Comparison of ENCODE assay signal across 8 cellular contexts in genomic region chr3:183116051-183116614, GRCh38. TPM values are rescaled to one million over a fixed set of nuclear protein-coding genes. Genes with fewer than 3 reads are reported as not detected.
A peak's percentile ranks its signal among the peaks of the same experiment; 100 is the strongest.
DNase-seq lines count a peak whose midpoint lies in the region; ATAC-seq and TF ChIP-seq lines count a peak whose summit lies in the region.

No MANE protein-coding gene starts in this region.

- no peak for TF ChIP-seq POLR2A in heart left ventricle (IDR thresholded peaks at IDR 0.05)

- 1 to 7% (median 3%) methylated on average over 9 to 25 of the region's 25 CpGs for WGBS in heart left ventricle, 4 donors

- ATAC-seq in heart left ventricle (peak in 3 of 4 donors; percentile 62 to 73 (median 67)), HG03196 (IDR thresholded peaks at IDR 0.05; ENCODE audit: unreplicated experiment) (peak; percentile 83), esophagus mucosa (peak; percentile 89)

- H3K4me3 ChIP-seq in heart left ventricle: peak overlapping the region in 10 of 12 donors; percentile 9 to 38 (median 24)

- H3K27me3 ChIP-seq in heart left ventricle: peaks cover 0 to 58% (median 11%) of the 10 kb centered on the region in 9 donors

- DNase-seq in heart left ventricle: no peak
- no peak for DNase-seq in cardiac septum (ENCODE audit: low spot score)
- DNase-seq in NCI-H460 (ENCODE audit: extremely low read depth, low read depth): peak; percentile 17
- peak; percentile 20 for DNase-seq in activated CD8-positive, alpha-beta memory T cell treated with anti-CD3 and anti-CD28 coated beads, Interleukin-2, amount 50 U/mL, for 24 hours (ENCODE audit: extremely low read depth)
- peak; percentile 75 for DNase-seq in putamen (ENCODE audit: low spot score)
- DNase-seq in AG08396 (ENCODE audit: low spot score): no peak

- H3K9me3 ChIP-seq in heart left ventricle: no peaks in the 10 kb centered on the region

- no peak for TF ChIP-seq CTCF in heart left ventricle (IDR thresholded peaks at IDR 0.05)

- peaks cover 0 to 11% (median 0%) of the 10 kb centered on the region in 12 donors for H3K4me1 ChIP-seq in heart left ventricle

- intact Hi-C loops in heart left ventricle (cut with DNase I): no loop called here
- intact Hi-C loops in cardiac septum (cut with DNase I): no loop called here

- H3K27ac ChIP-seq in heart left ventricle: no peak overlapping the region

- H3K36me3 ChIP-seq in heart left ventricle: no peaks in the 10 kb centered on the region

RNA-seq across cellular contexts. Expression of gene MCCC1, which starts 16.8 kb away (rescaled TPM):
- total RNA-seq in heart left ventricle (10 to 100 TPM; 33.0 to 58.4 (median 50.9) TPM), cardiac septum (32.5 TPM), esophagus mucosa (29.0 TPM)
- polyA plus RNA-seq in heart left ventricle: 10 to 100 TPM; 32.8 to 47.5 TPM
- 4.6 and 6.2 TPM in 2 replicates for total RNA-seq in NCI-H460 (2014; rRNA removed; shearing (Covaris generic))
- 5.5 and 7.7 TPM in 2 replicates for polyA plus RNA-seq in NCI-H460 (2014; cell fraction: nucleus; rRNA removed)

RNA-seq across cellular contexts. Expression of gene LAMP3, which starts 46.4 kb away (rescaled TPM):
- 1 to 10 TPM in 1 of 9 donors, under 1 TPM in 2, not detected in 6; 0.10 to 2.1 (median 0.66) TPM for total RNA-seq in heart left ventricle
- under 1 TPM in 1 of 2 donors, not detected in 1; 0.11 TPM for polyA plus RNA-seq in heart left ventricle
- total RNA-seq in cardiac septum: not detected
- 3.8 and 4.6 TPM in 2 replicates for total RNA-seq in NCI-H460 (2014; rRNA removed; shearing (Covaris generic))
- polyA plus RNA-seq in NCI-H460 (2014; cell fraction: nucleus; rRNA removed): 0.03 TPM in 1 of 2 replicates, not detected in the other
- 4.5 TPM for total RNA-seq in esophagus mucosa

Comparison
In these comparisons a context has a peak if more than half of its experiments do, and no peak if none do; other contexts are left out.
1. DNase-seq: peak in NCI-H460 (single experiment), activated CD8-positive, alpha-beta memory T cell treated with anti-CD3 and anti-CD28 coated beads, Interleukin-2, amount 50 U/mL, for 24 hours (single experiment) and putamen (single experiment); none in heart left ventricle (0 of 5), cardiac septum (single experiment) and AG08396 (single experiment).
2. Peak in every context shown above with its lines, with median percentiles within 50 percentile points of each other: ATAC-seq.